In genomic region chr9:130237071-130237470, GRCh38 we compare ENCODE assay signal across 1 cellular context.
A peak's percentile ranks its signal among the peaks of the same experiment; 100 is the strongest.
TF ChIP-seq lines count a peak whose summit lies in the region.

No MANE protein-coding gene starts in this region.

TF ChIP-seq in K562, 482 proteins besides CTCF, POLR2A, EP300 and RAD21:
- TF ChIP-seq NCOA1 (IDR thresholded peaks at IDR 0.05; ENCODE audit: low read depth) (no peak), POLR2G (IDR thresholded peaks at IDR 0.05; ENCODE audit: low read depth, low read length) (0 out of 2 replicates have a peak, but pooled peaks have one; percentile 21), GTF2E2 (tag; IDR thresholded peaks at IDR 0.05) (no peak), IRF9 (tag; IDR thresholded peaks at IDR 0.05) (no peak), ZBTB40 (IDR thresholded peaks at IDR 0.05) (no peak), ZBTB40 (CRISPR knock-in tag; IDR thresholded peaks at IDR 0.05) (no peak)
